Comparison of ENCODE assay signal across 8 cellular contexts in genomic region chr6:5997420-5998093, GRCh38. TPM values are rescaled to one million over a fixed set of nuclear protein-coding genes. Genes with fewer than 3 reads are reported as not detected.
A peak's percentile ranks its signal among the peaks of the same experiment; 100 is the strongest.
DNase-seq lines count a peak whose midpoint lies in the region; ATAC-seq and TF ChIP-seq lines count a peak whose summit lies in the region.

No MANE protein-coding gene starts in this region.

- CTCF ChIA-PET in activated CD4-positive, alpha-beta T cell treated with anti-CD3 and anti-CD28 coated beads, Interleukin-2, amount 10 ng/mL, durations not matched to agents 7 days and 5 days (lab: Charles Lee), result interaction anchor here (1.0 kb wide), 1 partner anchor 526 kb away, joined by 5 read pairs; no protein-coding TSS in a partner anchor
- CTCF ChIA-PET in T-cell (lab: Charles Lee), result interaction anchor here (0.6 to 1.0 kb wide), 3 partner anchors 14 to 872 kb away, joined by 3 to 5 read pairs (median 4); no protein-coding TSS in a partner anchor

- ATAC-seq in T-cell (replicated peaks in 1 of 4) (no peak), HG03342 (IDR thresholded peaks at IDR 0.05; ENCODE audit: unreplicated experiment) (no peak), esophagus mucosa (no peak)

- peaks cover 0 to 9% of the 10 kb centered on the region in 2 donors for H3K9me3 ChIP-seq in ovary

- TF ChIP-seq CTCF in fibroblast of the aortic adventitia (IDR thresholded peaks at IDR 0.05; ENCODE audit: insufficient read depth, low read length), result no peak
- no peak for TF ChIP-seq CTCF in ovary (IDR thresholded peaks at IDR 0.05)

- no peak for TF ChIP-seq POLR2A in ovary (IDR thresholded peaks at IDR 0.05)

- H3K27ac Mint-ChIP-seq in activated CD4-positive, alpha-beta T cell treated with anti-CD3 and anti-CD28 coated beads, Interleukin-2, amount 10 ng/mL, durations not matched to agents 7 days and 5 days, result peak overlapping the region; percentile 90
- H3K27ac Mint-ChIP-seq in T-cell, result peak overlapping the region in 1 of 2 donors; percentile 43

- POLR2A ChIA-PET in activated CD4-positive, alpha-beta T cell treated with anti-CD3 and anti-CD28 coated beads, Interleukin-2, amount 10 ng/mL, durations not matched to agents 7 days and 5 days (lab: Charles Lee), result no interaction called here
- POLR2A ChIA-PET in T-cell (lab: Charles Lee), result interaction anchor here in 1 of 2 donors (0.6 kb wide), 1 partner anchor 1984 kb away, joined by 3 read pairs; no protein-coding TSS in a partner anchor

- H3K27me3 Mint-ChIP-seq in activated CD4-positive, alpha-beta T cell treated with anti-CD3 and anti-CD28 coated beads, Interleukin-2, amount 10 ng/mL, durations not matched to agents 7 days and 5 days, result peaks cover 92% of the 10 kb centered on the region
- H3K27me3 Mint-ChIP-seq in T-cell, result peaks cover 86 to 93% of the 10 kb centered on the region in 2 donors

- no peak for TF ChIP-seq EP300 in ovary (IDR thresholded peaks at IDR 0.05)

- DNase-seq in activated CD4-positive, alpha-beta T cell treated with anti-CD3 and anti-CD28 coated beads, Interleukin-2, amount 10 ng/mL, durations not matched to agents 7 days and 5 days, result no peak
- no peak for DNase-seq in activated CD4-positive, alpha-beta T cell treated with anti-CD3 and anti-CD28 coated beads for 4 hours
- DNase-seq in T-cell, result no peak
- DNase-seq in fibroblast of the aortic adventitia (ENCODE audit: low read depth), result no peak
- no peak for DNase-seq in ovary
- DNase-seq in NCI-H1436 treated with DMSO at 0.1 percent for 48 hours (lab: John Stamatoyannopoulos, UW), result no peak

- H3K4me3 Mint-ChIP-seq in activated CD4-positive, alpha-beta T cell treated with anti-CD3 and anti-CD28 coated beads, Interleukin-2, amount 10 ng/mL, durations not matched to agents 7 days and 5 days, result peak overlapping the region; percentile 84
- peak overlapping the region; percentile 82 to 89 (median 83) for H3K4me3 Mint-ChIP-seq in T-cell

- no peaks in the 10 kb centered on the region for H3K27me3 ChIP-seq in ovary

- H3K4me3 ChIP-seq in fibroblast of the aortic adventitia (ENCODE audit: low read depth, low read length) (peak overlapping the region; percentile 13), ovary (peak overlapping the region; percentile 55)

- H3K4me1 Mint-ChIP-seq in activated CD4-positive, alpha-beta T cell treated with anti-CD3 and anti-CD28 coated beads, Interleukin-2, amount 10 ng/mL, durations not matched to agents 7 days and 5 days, result peaks cover 72% of the 10 kb centered on the region
- H3K4me1 Mint-ChIP-seq in T-cell, result peaks cover 64 to 69% (median 68%) of the 10 kb centered on the region in 3 donors

- H3K27ac ChIP-seq in ovary, result no peak overlapping the region

- H3K9me3 Mint-ChIP-seq in activated CD4-positive, alpha-beta T cell treated with anti-CD3 and anti-CD28 coated beads, Interleukin-2, amount 10 ng/mL, durations not matched to agents 7 days and 5 days, result peaks cover 7% of the 10 kb centered on the region
- H3K9me3 Mint-ChIP-seq in T-cell, result peaks cover 0 to 9% (median 3%) of the 10 kb centered on the region in 3 donors

- no peaks in the 10 kb centered on the region for H3K36me3 ChIP-seq in ovary

- peaks cover 30% of the 10 kb centered on the region for H3K36me3 Mint-ChIP-seq in activated CD4-positive, alpha-beta T cell treated with anti-CD3 and anti-CD28 coated beads, Interleukin-2, amount 10 ng/mL, durations not matched to agents 7 days and 5 days (ENCODE audit: low read depth)
- peaks cover 8% of the 10 kb centered on the region for H3K36me3 Mint-ChIP-seq in T-cell

- intact Hi-C loops in ovary (cut with DNase I), result no loop called here

- WGBS in ovary, 3 donors, result 11 to 16% (median 15%) methylated on average over 23 of the region's 23 CpGs

- peaks cover 5% of the 10 kb centered on the region for H3K4me1 ChIP-seq in ovary (ENCODE audit: insufficient read depth)

RNA-seq across cellular contexts. Expression of gene NRN1, which starts 9.2 kb away (rescaled TPM):
- 1 to 10 TPM; 7.0 to 8.7 TPM for total RNA-seq in activated CD4-positive, alpha-beta T cell treated with anti-CD3 and anti-CD28 coated beads, Interleukin-2, amount 10 ng/mL, durations not matched to agents 7 days and 5 days
- total RNA-seq in T-cell, result under 1 TPM in 2 of 5 donors, not detected in 3; 0.13 to 0.33 TPM
- 0.65 TPM in 1 of 2 replicates, not detected in the other for total RNA-seq in fibroblast of the aortic adventitia (ENCODE audit: low replicate concordance)
- 1 to 10 TPM; 1.8 to 9.6 (median 4.0) TPM for total RNA-seq in ovary
- polyA plus RNA-seq in ovary, result 10 to 100 TPM in 1 of 2 donors, 1 to 10 TPM in 1; 9.4 to 31.9 TPM
- 1.6 TPM for total RNA-seq in esophagus mucosa
